Comparison of ENCODE assay signal across 1 cellular context in the genomic region with DNA sequence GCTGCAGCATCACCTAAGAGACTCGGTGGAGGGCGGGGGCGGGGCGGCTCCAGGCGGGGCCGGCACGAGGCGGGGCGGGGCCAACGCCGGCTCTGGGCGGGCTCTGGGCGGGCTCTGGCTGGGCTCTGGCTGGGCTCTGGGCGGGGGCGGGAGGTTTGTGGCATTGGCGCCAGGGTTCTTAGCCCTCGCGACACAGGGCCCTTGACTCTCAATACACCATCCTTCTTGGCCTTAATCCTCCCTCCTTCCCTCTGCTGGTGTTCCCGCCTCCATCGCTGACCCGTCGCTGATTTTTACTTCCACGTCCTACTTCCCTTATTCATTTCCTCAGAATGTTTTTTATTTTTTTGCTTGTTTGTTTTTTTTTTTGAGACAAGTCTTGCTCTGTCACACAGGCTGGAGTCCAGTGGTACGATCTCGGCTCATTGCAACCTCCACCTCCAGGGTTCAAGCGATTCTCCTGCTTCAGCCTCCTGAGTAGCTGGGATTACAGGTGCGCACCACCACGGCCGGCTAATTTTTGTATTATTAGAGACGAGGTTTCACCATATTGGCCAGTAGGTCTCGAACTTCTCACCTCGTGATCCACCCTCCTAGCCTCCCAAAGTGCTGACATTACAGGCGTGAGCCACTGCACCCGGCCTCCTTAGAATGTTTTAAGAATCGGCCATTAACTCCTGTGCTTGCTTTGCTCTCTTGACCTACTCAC.
TF ChIP-seq lines count a peak whose summit lies in the region.

A gene with protein sequence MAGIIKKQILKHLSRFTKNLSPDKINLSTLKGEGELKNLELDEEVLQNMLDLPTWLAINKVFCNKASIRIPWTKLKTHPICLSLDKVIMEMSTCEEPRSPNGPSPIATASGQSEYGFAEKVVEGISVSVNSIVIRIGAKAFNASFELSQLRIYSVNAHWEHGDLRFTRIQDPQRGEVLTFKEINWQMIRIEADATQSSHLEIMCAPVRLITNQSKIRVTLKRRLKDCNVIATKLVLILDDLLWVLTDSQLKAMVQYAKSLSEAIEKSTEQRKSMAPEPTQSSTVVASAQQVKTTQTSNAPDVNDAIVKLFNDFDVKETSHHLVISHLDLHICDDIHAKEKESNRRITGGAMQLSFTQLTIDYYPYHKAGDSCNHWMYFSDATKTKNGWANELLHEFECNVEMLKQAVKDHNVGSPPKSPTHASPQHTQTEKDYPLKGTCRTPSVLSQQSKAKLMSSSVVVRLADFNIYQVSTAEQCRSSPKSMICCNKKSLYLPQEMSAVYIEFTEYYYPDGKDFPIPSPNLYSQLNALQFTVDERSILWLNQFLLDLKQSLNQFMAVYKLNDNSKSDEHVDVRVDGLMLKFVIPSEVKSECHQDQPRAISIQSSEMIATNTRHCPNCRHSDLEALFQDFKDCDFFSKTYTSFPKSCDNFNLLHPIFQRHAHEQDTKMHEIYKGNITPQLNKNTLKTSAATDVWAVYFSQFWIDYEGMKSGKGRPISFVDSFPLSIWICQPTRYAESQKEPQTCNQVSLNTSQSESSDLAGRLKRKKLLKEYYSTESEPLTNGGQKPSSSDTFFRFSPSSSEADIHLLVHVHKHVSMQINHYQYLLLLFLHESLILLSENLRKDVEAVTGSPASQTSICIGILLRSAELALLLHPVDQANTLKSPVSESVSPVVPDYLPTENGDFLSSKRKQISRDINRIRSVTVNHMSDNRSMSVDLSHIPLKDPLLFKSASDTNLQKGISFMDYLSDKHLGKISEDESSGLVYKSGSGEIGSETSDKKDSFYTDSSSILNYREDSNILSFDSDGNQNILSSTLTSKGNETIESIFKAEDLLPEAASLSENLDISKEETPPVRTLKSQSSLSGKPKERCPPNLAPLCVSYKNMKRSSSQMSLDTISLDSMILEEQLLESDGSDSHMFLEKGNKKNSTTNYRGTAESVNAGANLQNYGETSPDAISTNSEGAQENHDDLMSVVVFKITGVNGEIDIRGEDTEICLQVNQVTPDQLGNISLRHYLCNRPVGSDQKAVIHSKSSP (N-terminal part only) (minus strand): TSS at position 24 of the 709 bp plus-strand sequence. CDS start 239 bp downstream, outside the sequence.

TF ChIP-seq in HEK293, 187 proteins besides CTCF, POLR2A, EP300 and RAD21 (continued from another document and continues in another):
- TF ChIP-seq, protein P1, sequence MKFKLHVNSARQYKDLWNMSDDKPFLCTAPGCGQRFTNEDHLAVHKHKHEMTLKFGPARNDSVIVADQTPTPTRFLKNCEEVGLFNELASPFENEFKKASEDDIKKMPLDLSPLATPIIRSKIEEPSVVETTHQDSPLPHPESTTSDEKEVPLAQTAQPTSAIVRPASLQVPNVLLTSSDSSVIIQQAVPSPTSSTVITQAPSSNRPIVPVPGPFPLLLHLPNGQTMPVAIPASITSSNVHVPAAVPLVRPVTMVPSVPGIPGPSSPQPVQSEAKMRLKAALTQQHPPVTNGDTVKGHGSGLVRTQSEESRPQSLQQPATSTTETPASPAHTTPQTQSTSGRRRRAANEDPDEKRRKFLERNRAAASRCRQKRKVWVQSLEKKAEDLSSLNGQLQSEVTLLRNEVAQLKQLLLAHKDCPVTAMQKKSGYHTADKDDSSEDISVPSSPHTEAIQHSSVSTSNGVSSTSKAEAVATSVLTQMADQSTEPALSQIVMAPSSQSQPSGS (tag by site-specific recombination; IDR thresholded peaks at IDR 0.05; ENCODE audit: low read depth) = no peak
- TF ChIP-seq ZNF404 (tag by site-specific recombination; IDR thresholded peaks at IDR 0.05) (no peak), ZNF292 (tag by site-specific recombination; IDR thresholded peaks at IDR 0.05; ENCODE audit: borderline replicate concordance, low read depth) (no peak), GLIS1 (tag by site-specific recombination; IDR thresholded peaks at IDR 0.05) (no peak), ZSCAN16 (tag by site-specific recombination; IDR thresholded peaks at IDR 0.05) (no peak), ZBTB20 (tag by site-specific recombination; IDR thresholded peaks at IDR 0.05) (peak; percentile 73; the same call in 1 of the 2 replicates), ZNF184 (tag by site-specific recombination; IDR thresholded peaks at IDR 0.05) (no peak), KLF1 (tag by site-specific recombination; IDR thresholded peaks at IDR 0.05) (no peak; the same call in 1 of the 2 replicates), KLF8 (tag by site-specific recombination; IDR thresholded peaks at IDR 0.05) (peak; percentile 63; the same call in 1 of the 2 replicates), ZNF423 (tag by site-specific recombination; IDR thresholded peaks at IDR 0.05) (no peak), ZNF704 (tag by site-specific recombination; IDR thresholded peaks at IDR 0.05) (no peak), GLI2 (tag by site-specific recombination; IDR thresholded peaks at IDR 0.05; ENCODE audit: borderline replicate concordance, low read depth) (no peak), GLI4 (tag by site-specific recombination; IDR thresholded peaks at IDR 0.05) (no peak), ZNF394 (tag by site-specific recombination; IDR thresholded peaks at IDR 0.05; ENCODE audit: borderline replicate concordance) (no peak), PRDM2 (tag by site-specific recombination; IDR thresholded peaks at IDR 0.05; ENCODE audit: borderline replicate concordance) (no peak), ZNF707 (tag by site-specific recombination; IDR thresholded peaks at IDR 0.05) (no peak), ZNF148 (tag by site-specific recombination; IDR thresholded peaks at IDR 0.05; ENCODE audit: borderline replicate concordance) (no peak), ZNF529 (tag by site-specific recombination; IDR thresholded peaks at IDR 0.05; ENCODE audit: insufficient replicate concordance) (no peak), WT1 (tag by site-specific recombination; IDR thresholded peaks at IDR 0.05) (no peak), ZNF174 (tag by site-specific recombination; IDR thresholded peaks at IDR 0.05) (no peak), ZNF133 (tag by site-specific recombination; IDR thresholded peaks at IDR 0.05) (no peak), ZNF600 (tag by site-specific recombination; IDR thresholded peaks at IDR 0.05) (peak; percentile 36; the same call in 1 of the 2 replicates), SP3 (tag by site-specific recombination; IDR thresholded peaks at IDR 0.05) (peak; percentile 66), ZNF473 (tag by site-specific recombination; IDR thresholded peaks at IDR 0.05) (no peak)
- TF ChIP-seq, protein P2, sequence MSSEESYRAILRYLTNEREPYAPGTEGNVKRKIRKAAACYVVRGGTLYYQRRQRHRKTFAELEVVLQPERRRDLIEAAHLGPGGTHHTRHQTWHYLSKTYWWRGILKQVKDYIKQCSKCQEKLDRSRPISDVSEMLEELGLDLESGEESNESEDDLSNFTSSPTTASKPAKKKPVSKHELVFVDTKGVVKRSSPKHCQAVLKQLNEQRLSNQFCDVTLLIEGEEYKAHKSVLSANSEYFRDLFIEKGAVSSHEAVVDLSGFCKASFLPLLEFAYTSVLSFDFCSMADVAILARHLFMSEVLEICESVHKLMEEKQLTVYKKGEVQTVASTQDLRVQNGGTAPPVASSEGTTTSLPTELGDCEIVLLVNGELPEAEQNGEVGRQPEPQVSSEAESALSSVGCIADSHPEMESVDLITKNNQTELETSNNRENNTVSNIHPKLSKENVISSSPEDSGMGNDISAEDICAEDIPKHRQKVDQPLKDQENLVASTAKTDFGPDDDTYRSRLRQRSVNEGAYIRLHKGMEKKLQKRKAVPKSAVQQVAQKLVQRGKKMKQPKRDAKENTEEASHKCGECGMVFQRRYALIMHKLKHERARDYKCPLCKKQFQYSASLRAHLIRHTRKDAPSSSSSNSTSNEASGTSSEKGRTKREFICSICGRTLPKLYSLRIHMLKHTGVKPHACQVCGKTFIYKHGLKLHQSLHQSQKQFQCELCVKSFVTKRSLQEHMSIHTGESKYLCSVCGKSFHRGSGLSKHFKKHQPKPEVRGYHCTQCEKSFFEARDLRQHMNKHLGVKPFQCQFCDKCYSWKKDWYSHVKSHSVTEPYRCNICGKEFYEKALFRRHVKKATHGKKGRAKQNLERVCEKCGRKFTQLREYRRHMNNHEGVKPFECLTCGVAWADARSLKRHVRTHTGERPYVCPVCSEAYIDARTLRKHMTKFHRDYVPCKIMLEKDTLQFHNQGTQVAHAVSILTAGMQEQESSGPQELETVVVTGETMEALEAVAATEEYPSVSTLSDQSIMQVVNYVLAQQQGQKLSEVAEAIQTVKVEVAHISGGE (tag by site-specific recombination; conservative IDR thresholded peaks at IDR 0.05; ENCODE audit: low read depth) = no peak
